ENCODE assay signal across 15 cellular contexts in the genomic region with DNA sequence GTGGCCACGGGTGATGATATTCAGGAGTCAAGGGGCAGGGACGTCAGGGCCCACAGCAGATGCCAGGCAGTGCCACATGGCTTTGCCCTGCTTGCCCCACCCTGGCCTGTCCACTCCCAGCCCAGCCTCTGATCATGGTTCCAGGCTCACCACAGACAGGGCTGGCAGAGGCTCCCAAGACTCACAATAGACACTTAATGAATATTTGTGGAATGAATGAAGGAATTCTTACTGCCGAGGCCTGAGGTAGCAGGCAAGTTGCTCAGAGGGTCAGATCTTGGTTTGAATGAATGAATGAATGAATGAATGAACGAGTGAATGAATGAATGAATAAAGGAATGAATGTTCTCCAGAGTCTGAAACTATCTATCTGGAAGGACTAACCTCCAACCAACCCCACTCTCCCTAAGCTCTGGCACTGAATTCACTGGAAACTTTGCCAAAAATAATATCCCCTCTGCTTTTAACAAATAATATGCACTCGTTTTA.
DNase-seq lines count a peak whose midpoint lies in the region; ATAC-seq, FAIRE-seq and TF ChIP-seq lines count a peak whose summit lies in the region.
"Had no signal": no experiment of that assay in that cellular context is flagged by ENCODE, and none has a peak within 500 bp of the region (broad histone marks: within the 10 kb centered on the region; RNA-seq: fewer than 3 reads in every experiment).

No MANE protein-coding gene starts in this region.

- no peak overlapping the region for H3K4me3 Mint-ChIP-seq in CD4-positive, alpha-beta T cell
- no peak overlapping the region for H3K4me3 Mint-ChIP-seq in progenitor cell of endocrine pancreas (ENCODE audit: low read depth)
- H3K4me3 Mint-ChIP-seq in naive thymus-derived CD4-positive, alpha-beta T cell, result peak overlapping the region in 1 of 10 donors; percentile 66
- H3K4me3 Mint-ChIP-seq: naive B cell had no signal

- H3K4me2 ChIP-seq in GM12878 (ENCODE audit: control insufficient read depth, insufficient read depth), result no peak overlapping the region

- in situ Hi-C loops in GM12878 (cut with MboI), result no loop called here

- no peak for DNase-seq in CD4-positive, alpha-beta T cell
- no peak for DNase-seq in GM12878 (ENCODE audit: low read depth, low spot score)
- DNase-seq in progenitor cell of endocrine pancreas (ENCODE audit: low spot score, unreplicated experiment), result no peak
- no peak for DNase-seq in naive thymus-derived CD4-positive, alpha-beta T cell
- no peak for DNase-seq in upper lobe of right lung
- DNase-seq in stimulated activated CD4-positive, alpha-beta T cell treated with anti-CD3 and anti-CD28 coated beads, Interleukin-4, amount 100 ng/mL, for 1 hour, result no peak
- no peak for DNase-seq in activated CD4-positive, alpha-beta T cell treated with anti-CD3 and anti-CD28 coated beads, Interleukin-2, amount 50 U/mL, for 1 hour
- DNase-seq: activated CD4-positive, CD25-positive, alpha-beta regulatory T cell; activated T-cell treated with anti-CD3 and anti-CD28 coated beads for 4 hours; amniotic stem cell; KBM-7; naive B cell; NCI-H2029; stimulated activated CD4-positive, alpha-beta T cell treated with anti-CD3 and anti-CD28 coated beads, Interleukin-12 subunit alpha, Interleukin-12 subunit beta, amount 100 ng/mL, for 4 hours had no signal

- no peak overlapping the region for H3K27ac ChIP-seq in CD4-positive, alpha-beta T cell (ENCODE audit: low read depth, low read length)
- H3K27ac ChIP-seq in GM12878 (ENCODE audit: control insufficient read depth, insufficient read depth) (no peak overlapping the region), gastroesophageal sphincter (peak overlapping the region in 3 of 4 donors; percentile 72 to 82 (median 80)), upper lobe of right lung (no peak overlapping the region)
- no peak overlapping the region for H3K27ac ChIP-seq in naive thymus-derived CD4-positive, alpha-beta T cell (ENCODE audit: low read depth, low read length)

- CTCF ChIA-PET in CD4-positive, alpha-beta T cell (lab: Charles Lee), result interaction anchor here (1.1 kb wide), 1 partner anchor 291 kb away, joined by 3 read pairs; no protein-coding TSS in a partner anchor
- CTCF ChIA-PET in GM12878 (lab: Yijun Ruan, JAX), result no interaction called here
- CTCF ChIA-PET in naive thymus-derived CD4-positive, alpha-beta T cell (lab: Charles Lee), result interaction anchor here (0.6 kb wide), 1 partner anchor 36 kb away, joined by 3 read pairs; no protein-coding TSS in a partner anchor

- no peaks in the 10 kb centered on the region for H3K36me3 Mint-ChIP-seq in CD4-positive, alpha-beta T cell (ENCODE audit: low read depth)
- no peaks in the 10 kb centered on the region for H3K36me3 Mint-ChIP-seq in progenitor cell of endocrine pancreas (ENCODE audit: insufficient read depth)
- H3K36me3 Mint-ChIP-seq in naive thymus-derived CD4-positive, alpha-beta T cell, result no peaks in the 10 kb centered on the region
- H3K36me3 Mint-ChIP-seq: naive B cell had no signal

- intact Hi-C loops in CD4-positive, alpha-beta T cell (cut with DNase I, micrococcal nuclease), result no loop called here
- intact Hi-C loops in GM12878 (cut with micrococcal nuclease; ENCODE audit: unreplicated experiment), result no loop called here
- intact Hi-C loops in naive thymus-derived CD4-positive, alpha-beta T cell (cut with micrococcal nuclease), result loop anchor here in 1 of 2 donors (5.0 kb wide), 1 partner anchor 40 kb away; no protein-coding TSS in a partner anchor
- intact Hi-C loops in upper lobe of right lung (cut with DNase I), result no loop called here

- H3K9me3 ChIP-seq in CD4-positive, alpha-beta T cell (ENCODE audit: control insufficient read depth, low read length), result no peaks in the 10 kb centered on the region
- H3K9me3 ChIP-seq in GM12878 (replicated peaks; ENCODE audit: control insufficient read depth, insufficient read depth, low read length), result no peaks in the 10 kb centered on the region
- H3K9me3 ChIP-seq in gastroesophageal sphincter, result no peaks in the 10 kb centered on the region
- no peaks in the 10 kb centered on the region for H3K9me3 ChIP-seq in naive thymus-derived CD4-positive, alpha-beta T cell (ENCODE audit: control insufficient read depth in 2 of 3, low read length in 3 of 3)
- no peaks in the 10 kb centered on the region for H3K9me3 ChIP-seq in upper lobe of right lung

- peaks cover 12% of the 10 kb centered on the region for H3K4me1 ChIP-seq in GM12878 (ENCODE audit: control insufficient read depth, insufficient read depth, low read length)
- peaks cover 3 to 74% (median 58%) of the 10 kb centered on the region in 3 donors for H3K4me1 ChIP-seq in gastroesophageal sphincter
- H3K4me1 ChIP-seq in naive thymus-derived CD4-positive, alpha-beta T cell (ENCODE audit: control insufficient read depth in 2 of 2, insufficient read depth in 2 of 2, low read length in 2 of 2), result peaks cover 0 to 12% of the 10 kb centered on the region in 2 donors
- H3K4me1 ChIP-seq in upper lobe of right lung, result peaks cover 43% of the 10 kb centered on the region

- no peak for ATAC-seq in CD4-positive, alpha-beta T cell (ENCODE audit: poor library complexity)
- no peak for ATAC-seq in GM12878
- no peak for ATAC-seq in gastroesophageal sphincter
- ATAC-seq in naive thymus-derived CD4-positive, alpha-beta T cell, result no peak
- ATAC-seq in upper lobe of right lung, result no peak

- no peaks in the 10 kb centered on the region for H3K27me3 Mint-ChIP-seq in CD4-positive, alpha-beta T cell
- no peaks in the 10 kb centered on the region for H3K27me3 Mint-ChIP-seq in progenitor cell of endocrine pancreas
- H3K27me3 Mint-ChIP-seq in naive thymus-derived CD4-positive, alpha-beta T cell, result peaks cover 0 to 5% (median 0%) of the 10 kb centered on the region in 5 donors
- H3K27me3 Mint-ChIP-seq: naive B cell had no signal

- no peak for TF ChIP-seq EP300 in GM12878 (IDR thresholded peaks at IDR 0.05; ENCODE audit: borderline replicate concordance in 1 of 2, control insufficient read depth in 1 of 2, low read depth in 2 of 2, low read length in 2 of 2)
- no peak for TF ChIP-seq EP300 in gastroesophageal sphincter (IDR thresholded peaks at IDR 0.05)

- TF ChIP-seq POLR2A in GM12878 (IDR thresholded peaks at IDR 0.05; ENCODE audit: low read depth, low read length) (no peak), gastroesophageal sphincter (IDR thresholded peaks at IDR 0.05) (no peak)

- no peaks in the 10 kb centered on the region for H3K9me3 Mint-ChIP-seq in CD4-positive, alpha-beta T cell
- no peaks in the 10 kb centered on the region for H3K9me3 Mint-ChIP-seq in progenitor cell of endocrine pancreas (ENCODE audit: low read depth)
- H3K9me3 Mint-ChIP-seq in naive thymus-derived CD4-positive, alpha-beta T cell, result no peaks in the 10 kb centered on the region
- H3K9me3 Mint-ChIP-seq: naive B cell had no signal

- no peak for TF ChIP-seq CTCF in CD4-positive, alpha-beta T cell (IDR thresholded peaks at IDR 0.05)
- TF ChIP-seq CTCF in GM12878 (IDR thresholded peaks at IDR 0.05 in 2 of 3, conservative IDR thresholded peaks at IDR 0.05 in 1 of 3; ENCODE audit: control insufficient read depth in 2 of 3, extremely low read depth in 1 of 3, insufficient read depth in 1 of 3, low read depth in 3 of 3, low read length in 3 of 3), result no peak
- no peak for TF ChIP-seq CTCF in gastroesophageal sphincter (IDR thresholded peaks at IDR 0.05)
- no peak for TF ChIP-seq CTCF in progenitor cell of endocrine pancreas (IDR thresholded peaks at IDR 0.05; ENCODE audit: unreplicated experiment)
- TF ChIP-seq CTCF in upper lobe of right lung (IDR thresholded peaks at IDR 0.05), result no peak

- RAD21 ChIA-PET in GM12878 (lab: Charles Lee; ENCODE audit: unreplicated experiment), result no interaction called here

- peaks cover 4% of the 10 kb centered on the region for H4K20me1 ChIP-seq in GM12878 (ENCODE audit: control insufficient read depth, insufficient read depth)

- POLR2A ChIA-PET in CD4-positive, alpha-beta T cell (lab: Charles Lee), result interaction anchor here (3.8 kb wide), 1 partner anchor 8 kb away, joined by 21 read pairs; no protein-coding TSS in a partner anchor
- POLR2A ChIA-PET in GM12878 (lab: Charles Lee), result no interaction called here
- POLR2A ChIA-PET in naive thymus-derived CD4-positive, alpha-beta T cell (lab: Charles Lee), result interaction anchor here (0.9 to 1.3 kb wide), 4 partner anchors 8 to 107 kb away, joined by 4 to 9 read pairs (median 4); no protein-coding TSS in a partner anchor

- H3K27me3 ChIP-seq in CD4-positive, alpha-beta T cell (ENCODE audit: control insufficient read depth, insufficient read depth, low read length), result no peaks in the 10 kb centered on the region
- H3K27me3 ChIP-seq in GM12878 (replicated peaks in 1 of 2; ENCODE audit: control insufficient read depth in 2 of 2, insufficient read depth in 2 of 2, low read length in 1 of 2), result no peaks in the 10 kb centered on the region
- H3K27me3 ChIP-seq in gastroesophageal sphincter, result no peaks in the 10 kb centered on the region
- H3K27me3 ChIP-seq in naive thymus-derived CD4-positive, alpha-beta T cell (ENCODE audit: control insufficient read depth in 2 of 2, insufficient read depth in 2 of 2, low read length in 2 of 2), result no peaks in the 10 kb centered on the region
- no peaks in the 10 kb centered on the region for H3K27me3 ChIP-seq in upper lobe of right lung

- SMC1A ChIA-PET in GM12878 (lab: Charles Lee; ENCODE audit: uncharacterized antibody, unreplicated experiment), result interaction anchor here (0.6 kb wide), 1 partner anchor 722 kb away, joined by 3 read pairs; no protein-coding TSS in a partner anchor

- peaks cover 8% of the 10 kb centered on the region for H3K79me2 ChIP-seq in GM12878 (ENCODE audit: control insufficient read depth, insufficient read depth, low read length)

- peak overlapping the region; percentile 78 for H3K27ac Mint-ChIP-seq in CD4-positive, alpha-beta T cell
- peak overlapping the region; percentile 98 for H3K27ac Mint-ChIP-seq in progenitor cell of endocrine pancreas
- peak overlapping the region in 4 of 9 donors; percentile 36 to 54 (median 45) for H3K27ac Mint-ChIP-seq in naive thymus-derived CD4-positive, alpha-beta T cell

- no peak for TF ChIP-seq RAD21 in GM12878 (IDR thresholded peaks at IDR 0.05; ENCODE audit: insufficient read depth, low read depth, low read length)

- TSS peak; percentile 29 for BruUV-seq in GM12878 (replicated peaks; lab: Mats Ljungman, UMichigan)

- no peak overlapping the region for H2AFZ ChIP-seq in GM12878 (ENCODE audit: control insufficient read depth, low read depth, low read length)

- peaks cover 25% of the 10 kb centered on the region for H3K4me1 Mint-ChIP-seq in CD4-positive, alpha-beta T cell (ENCODE audit: low read depth)
- peaks cover 41% of the 10 kb centered on the region for H3K4me1 Mint-ChIP-seq in progenitor cell of endocrine pancreas (ENCODE audit: low read depth)
- H3K4me1 Mint-ChIP-seq in naive thymus-derived CD4-positive, alpha-beta T cell, result peaks cover 9 to 33% (median 25%) of the 10 kb centered on the region in 7 donors

- H3K4me3 ChIP-seq in GM12878, result no peak overlapping the region
- H3K4me3 ChIP-seq in gastroesophageal sphincter, result no peak overlapping the region
- H3K4me3 ChIP-seq in naive thymus-derived CD4-positive, alpha-beta T cell (ENCODE audit: low read length), result no peak overlapping the region
- no peak overlapping the region for H3K4me3 ChIP-seq in upper lobe of right lung

- 51% methylated on average over 5 of the region's 5 CpGs for WGBS in GM12878 (ENCODE audit: insufficient coverage, insufficient replicate concordance, low lambda C conversion rate, missing lambda C conversion rate)
- 5 to 28% methylated on average over 2 to 3 of the region's 5 CpGs for WGBS in gastroesophageal sphincter (ENCODE audit: low coverage in 1 of 2), 2 donors

- FAIRE-seq in GM12878 (lab: Jason Lieb, UNC), result no peak

- peaks cover 0 to 4% of the 10 kb centered on the region in 2 experiments; a peak in 2 of 4 replicates for H3K36me3 ChIP-seq in GM12878 (ENCODE audit: control insufficient read depth in 2 of 2, insufficient read depth in 2 of 2, low read length in 1 of 2)
- no peaks in the 10 kb centered on the region for H3K36me3 ChIP-seq in gastroesophageal sphincter
- H3K36me3 ChIP-seq in naive thymus-derived CD4-positive, alpha-beta T cell (ENCODE audit: control insufficient read depth in 2 of 3, insufficient read depth in 3 of 3, low read length in 3 of 3), result no peaks in the 10 kb centered on the region
- no peaks in the 10 kb centered on the region for H3K36me3 ChIP-seq in upper lobe of right lung

- no peak overlapping the region for H3K9ac ChIP-seq in GM12878 (ENCODE audit: control insufficient read depth, insufficient read depth, low read length)

Comparison
In these comparisons a context has a peak if more than half of its experiments do, and no peak if none do; other contexts are left out.
1. H3K27ac ChIP-seq: peak in gastroesophageal sphincter (3 of 4); none in CD4-positive, alpha-beta T cell (single experiment), GM12878 (single experiment), naive thymus-derived CD4-positive, alpha-beta T cell (single experiment) and upper lobe of right lung (single experiment).